ENCODE assay signal across 26 cellular contexts in genomic region chr11:70633610-70634009, GRCh38.
DNase-seq lines count a peak whose midpoint lies in the region; FAIRE-seq and TF ChIP-seq lines count a peak whose summit lies in the region.
"Had no signal": no experiment of that assay in that cellular context is flagged by ENCODE, and none has a peak within 500 bp of the region (broad histone marks: within the 10 kb centered on the region; RNA-seq: fewer than 3 reads in every experiment).

No MANE protein-coding gene starts in this region.

- H2AK5ac ChIP-seq in H1 (ENCODE audit: low read depth, low read length) = no peak overlapping the region
- H2AK5ac ChIP-seq in mesenchymal stem cell (ENCODE audit: low read length, severe bottlenecking) = no peak overlapping the region

- H3K27me3 Mint-ChIP-seq in activated CD4-positive, alpha-beta T cell treated with anti-CD3 and anti-CD28 coated beads, Interleukin-2, amount 10 ng/mL, durations not matched to agents 7 days and 5 days = no peaks in the 10 kb centered on the region

- no peaks in the 10 kb centered on the region for H3K9me3 Mint-ChIP-seq in activated CD4-positive, alpha-beta T cell treated with anti-CD3 and anti-CD28 coated beads, Interleukin-2, amount 10 ng/mL, durations not matched to agents 7 days and 5 days
- H3K9me3 Mint-ChIP-seq: CD14-positive monocyte; CD4-positive, alpha-beta T cell; CD8-positive, alpha-beta memory T cell; GM23338 had no signal

- no peaks in the 10 kb centered on the region for H3K27me3 ChIP-seq in H1 (replicated peaks in 1 of 4; ENCODE audit: control insufficient read depth in 3 of 4, extremely low read depth in 1 of 4, insufficient read depth in 3 of 4, low read length in 3 of 4)
- H3K27me3 ChIP-seq in mesenchymal stem cell (ENCODE audit: control insufficient read depth in 1 of 2, insufficient read depth in 1 of 2, low read length in 2 of 2) = peaks cover 0 to 8% of the 10 kb centered on the region in 2 experiments
- H3K27me3 ChIP-seq: BE2C; BLaER1 treated with 17β-estradiol and CSF1 and Interleukin-3, amounts not matched to agents 10 nM and 100 nM had no signal

- H3K56ac ChIP-seq in H1 (replicated peaks; ENCODE audit: insufficient read length, low read depth, low read length) = no peak overlapping the region

- no peak for TF ChIP-seq CTCF in H1 (IDR thresholded peaks at IDR 0.05; ENCODE audit: control extremely low read depth in 1 of 3, insufficient read depth in 1 of 3, low read depth in 1 of 3, low read length in 3 of 3)

- H3K18ac ChIP-seq in H1 (ENCODE audit: extremely low read depth, low read length) (no peak overlapping the region), mesenchymal stem cell (ENCODE audit: low read depth in 1 of 2, low read length in 2 of 2) (no peak overlapping the region)

- FAIRE-seq in H1 (lab: Jason Lieb, UNC) = no peak
- FAIRE-seq: A549, D721Med, GM12878, H54 had no signal

- H3K4me3 Mint-ChIP-seq in activated CD4-positive, alpha-beta T cell treated with anti-CD3 and anti-CD28 coated beads, Interleukin-2, amount 10 ng/mL, durations not matched to agents 7 days and 5 days = no peak overlapping the region
- H3K4me3 Mint-ChIP-seq: CD14-positive monocyte; CD4-positive, alpha-beta T cell; GM23338; HFFc6 had no signal

- TF ChIP-seq EP300 in H1 (IDR thresholded peaks at IDR 0.05; ENCODE audit: borderline replicate concordance in 1 of 2, low read depth in 2 of 2, low read length in 2 of 2) = no peak

- H3K4ac ChIP-seq in H1 (replicated peaks; ENCODE audit: insufficient read length, low read depth, low read length) = no peak overlapping the region
- no peak overlapping the region for H3K4ac ChIP-seq in mesenchymal stem cell (ENCODE audit: low read depth in 1 of 2, low read length in 2 of 2)

- POLR2A ChIA-PET in H1 (lab: Charles Lee; ENCODE audit: partially characterized antibody) = interaction anchor here (0.9 to 1.1 kb wide), 3 partner anchors 72 to 90 kb away, joined by 3 to 4 read pairs (median 3); no protein-coding TSS in a partner anchor
- POLR2A ChIA-PET in activated CD4-positive, alpha-beta T cell treated with anti-CD3 and anti-CD28 coated beads, Interleukin-2, amount 10 ng/mL, durations not matched to agents 7 days and 5 days (lab: Charles Lee) = no interaction called here

- H3K9me3 ChIP-seq in H1 (ENCODE audit: insufficient read depth in 2 of 2, low read depth in 1 of 2, low read length in 1 of 2) = peaks cover 0 to 3% of the 10 kb centered on the region in 2 experiments; a peak in 1 of 4 replicates
- no peaks in the 10 kb centered on the region for H3K9me3 ChIP-seq in mesenchymal stem cell (ENCODE audit: control insufficient read depth, low read length)
- H3K9me3 ChIP-seq: A549; BE2C; BLaER1 treated with 17β-estradiol and CSF1 and Interleukin-3, amounts not matched to agents 10 nM and 100 nM; HAP-1 had no signal

- TF ChIP-seq POLR2A in H1 (IDR thresholded peaks at IDR 0.05; ENCODE audit: control extremely low read depth in 1 of 2, low read depth in 2 of 2, low read length in 2 of 2) = no peak

- no peaks in the 10 kb centered on the region for H3K36me3 Mint-ChIP-seq in activated CD4-positive, alpha-beta T cell treated with anti-CD3 and anti-CD28 coated beads, Interleukin-2, amount 10 ng/mL, durations not matched to agents 7 days and 5 days (ENCODE audit: low read depth)
- H3K36me3 Mint-ChIP-seq: CD14-positive monocyte; CD8-positive, alpha-beta memory T cell had no signal

- no peak overlapping the region for H3K23ac ChIP-seq in H1 (ENCODE audit: insufficient read length)
- no peak overlapping the region for H3K23ac ChIP-seq in mesenchymal stem cell (ENCODE audit: low read length in 2 of 2)

- H4K20me1 ChIP-seq in H1 (replicated peaks in 1 of 2; ENCODE audit: control insufficient read depth in 1 of 2, insufficient read depth in 2 of 2, low read length in 2 of 2) = peaks cover 3 to 20% of the 10 kb centered on the region in 2 experiments

- H3K27ac Mint-ChIP-seq in activated CD4-positive, alpha-beta T cell treated with anti-CD3 and anti-CD28 coated beads, Interleukin-2, amount 10 ng/mL, durations not matched to agents 7 days and 5 days = no peak overlapping the region
- H3K27ac Mint-ChIP-seq: CD14-positive monocyte; CD4-positive, alpha-beta T cell; CD8-positive, alpha-beta memory T cell; GM23338; HFFc6 had no signal

- 0 out of 2 replicates have a peak overlapping the region, but pooled peaks have one; percentile 43 for H4K8ac ChIP-seq in H1 (ENCODE audit: extremely low read depth, insufficient read depth, low read length)
- no peak overlapping the region for H4K8ac ChIP-seq in mesenchymal stem cell (ENCODE audit: low read length)

- H3K79me1 ChIP-seq in H1 (ENCODE audit: low read depth, low read length) (peaks cover 14% of the 10 kb centered on the region), mesenchymal stem cell (replicated peaks; ENCODE audit: low read length, poor library complexity, severe bottlenecking) (peaks cover 2% of the 10 kb centered on the region)

- no peak overlapping the region for H2BK20ac ChIP-seq in H1 (ENCODE audit: low read length)

- H3K9ac ChIP-seq in H1 (replicated peaks in 1 of 4; ENCODE audit: extremely low read depth in 1 of 4, low read depth in 3 of 4, low read length in 3 of 4) (no peak overlapping the region), mesenchymal stem cell (ENCODE audit: low read length) (no peak overlapping the region)
- H3K9ac ChIP-seq: BLaER1 treated with 17β-estradiol and CSF1 and Interleukin-3, amounts not matched to agents 10 nM and 100 nM had no signal

- WGBS in H1 (ENCODE audit: extremely low coverage in 1 of 2, insufficient coverage in 1 of 2, insufficient read length in 1 of 2, insufficient replicate concordance in 2 of 2, low coverage in 1 of 2, low lambda C conversion rate in 2 of 2, missing lambda C conversion rate in 1 of 2), 2 experiments = 85% methylated on average over 7 of the region's 7 CpGs; no CpG with 5 or more reads in 1 of the 2 experiments
- 83% methylated on average over 7 of the region's 7 CpGs for whole genome bisulfite sequencing in mesenchymal stem cell

- no peak overlapping the region for H2BK15ac ChIP-seq in H1 (ENCODE audit: low read length)
- H2BK15ac ChIP-seq in mesenchymal stem cell (ENCODE audit: low read depth, poor library complexity, severe bottlenecking) = no peak overlapping the region

- H3K4me1 ChIP-seq in H1 (replicated peaks in 1 of 4; ENCODE audit: control insufficient read depth in 3 of 4, insufficient read depth in 4 of 4, low read length in 3 of 4) (peaks cover 4 to 21% (median 14%) of the 10 kb centered on the region in 4 experiments), mesenchymal stem cell (ENCODE audit: control insufficient read depth, insufficient read depth, low read depth, low read length) (peaks cover 2% of the 10 kb centered on the region)
- H3K4me1 ChIP-seq: A549, HAP-1 had no signal

- CTCF ChIA-PET in H1 (lab: Charles Lee; ENCODE audit: partially characterized antibody) = interaction anchor here (0.6 kb wide), 1 partner anchor 25 kb away, joined by 3 read pairs; no protein-coding TSS in a partner anchor
- CTCF ChIA-PET in activated CD4-positive, alpha-beta T cell treated with anti-CD3 and anti-CD28 coated beads, Interleukin-2, amount 10 ng/mL, durations not matched to agents 7 days and 5 days (lab: Charles Lee) = no interaction called here

- H3K79me2 ChIP-seq in H1 (ENCODE audit: control insufficient read depth in 1 of 2, insufficient read depth in 2 of 2, low read length in 2 of 2) = peaks cover 4 to 17% of the 10 kb centered on the region in 2 experiments; a peak in 2 of 4 replicates

- H2BK120ac ChIP-seq in H1 (replicated peaks; ENCODE audit: low read depth, low read length) = no peak overlapping the region
- no peak overlapping the region for H2BK120ac ChIP-seq in mesenchymal stem cell (ENCODE audit: low read depth, low read length)

- H4K91ac ChIP-seq in H1 (replicated peaks; ENCODE audit: insufficient read length, low read length) = peak overlapping the region; percentile 18
- H4K91ac ChIP-seq in mesenchymal stem cell (ENCODE audit: low read length) = no peak overlapping the region

- H2BK12ac ChIP-seq in H1 (ENCODE audit: low read depth, low read length) = no peak overlapping the region
- H2BK12ac ChIP-seq in mesenchymal stem cell (ENCODE audit: low read length in 2 of 2) = no peak overlapping the region

- H3K4me2 ChIP-seq in H1 (ENCODE audit: insufficient read depth in 1 of 2, low read depth in 2 of 2, low read length in 2 of 2) (no peak overlapping the region), mesenchymal stem cell (ENCODE audit: low read length, poor library complexity, severe bottlenecking) (no peak overlapping the region)
- H3K4me2 ChIP-seq: A549; BLaER1 treated with 17β-estradiol and CSF1 and Interleukin-3, amounts not matched to agents 10 nM and 100 nM; GM23338 had no signal

- DNase-seq in NCI-H2107 treated with DMSO at 0.1 percent for 48 hours (lab: John Stamatoyannopoulos, UW; ENCODE audit: unreplicated experiment) (peak; percentile 18), NCI-H2107 (lab: John Stamatoyannopoulos, UW) (no peak), NCI-H345 treated with DMSO at 0.1 percent for 48 hours (lab: John Stamatoyannopoulos, UW; ENCODE audit: unreplicated experiment) (peak; percentile 36), H1 (ENCODE audit: low read depth in 1 of 2, low spot score in 2 of 2) (no peak), NCI-H2171 treated with DMSO at 0.1 percent for 48 hours (lab: John Stamatoyannopoulos, UW) (no peak), mesenchymal stem cell (no peak)
- no peak for DNase-seq in activated CD4-positive, alpha-beta T cell treated with anti-CD3 and anti-CD28 coated beads, Interleukin-2, amount 10 ng/mL, durations not matched to agents 7 days and 5 days
- DNase-seq: 8988T; ACHN; AML-193; BE2C; CD4-positive, alpha-beta T cell; CD8-positive, alpha-beta memory T cell; DMS 273 treated with DMSO at 0.1 percent for 48 hours; DMS79; EL; GDM1; HFFc6 had no signal

- peak overlapping the region; percentile 49 for H2BK5ac ChIP-seq in H1 (ENCODE audit: low read depth, low read length)
- H2BK5ac ChIP-seq in mesenchymal stem cell (ENCODE audit: low read depth, low read length, poor library complexity, severe bottlenecking) = no peak overlapping the region

- H3K36me3 ChIP-seq in H1 (ENCODE audit: control insufficient read depth in 2 of 4, insufficient read depth in 4 of 4, low read length in 3 of 4) (no peaks in the 10 kb centered on the region; a peak in 1 of 8 replicates), mesenchymal stem cell (ENCODE audit: control insufficient read depth in 1 of 2, insufficient read depth in 2 of 2, low read depth in 1 of 2, low read length in 2 of 2) (peaks cover 0 to 5% of the 10 kb centered on the region in 2 experiments)
- H3K36me3 ChIP-seq: BE2C; BLaER1 treated with 17β-estradiol and CSF1 and Interleukin-3, amounts not matched to agents 10 nM and 100 nM; HAP-1 had no signal

- TF ChIP-seq RAD21 in H1 (IDR thresholded peaks at IDR 0.05 in 1 of 2, conservative IDR thresholded peaks at IDR 0.05 in 1 of 2; ENCODE audit: low read depth in 2 of 2, low read length in 2 of 2) = no peak

- H3K27ac ChIP-seq in H1 (ENCODE audit: low read depth, low read length) (no peak overlapping the region), mesenchymal stem cell (ENCODE audit: low read length, poor library complexity, severe bottlenecking) (no peak overlapping the region)
- H3K27ac ChIP-seq: A549; BLaER1 treated with 17β-estradiol and CSF1 and Interleukin-3, amounts not matched to agents 10 nM and 100 nM had no signal

- no peak overlapping the region for H4K5ac ChIP-seq in H1 (ENCODE audit: insufficient read length, low read depth, low read length)

- no peak overlapping the region for H2AFZ ChIP-seq in H1 (ENCODE audit: low read length)
- no peak overlapping the region for H2AFZ ChIP-seq in mesenchymal stem cell (ENCODE audit: low read depth, low read length)
- H2AFZ ChIP-seq: GM23338 had no signal

- H3K4me3 ChIP-seq in H1 (ENCODE audit: extremely low read depth in 1 of 4, insufficient read depth in 2 of 4, low read depth in 3 of 4, low read length in 4 of 4) = no peak overlapping the region
- H3K4me3 ChIP-seq in mesenchymal stem cell (ENCODE audit: insufficient read depth in 1 of 2, low read depth in 1 of 2, low read length in 2 of 2) = no peak overlapping the region
- H3K4me3 ChIP-seq: A549; BLaER1 treated with 17β-estradiol and CSF1 and Interleukin-3, amounts not matched to agents 10 nM and 100 nM; GM12878; GM23338; HAP-1 had no signal

- H3K23me2 ChIP-seq in H1 (ENCODE audit: low read depth, low read length) = no peaks in the 10 kb centered on the region; the same call in 1 of the 2 replicates

- H3K14ac ChIP-seq in H1 (ENCODE audit: insufficient read length) = no peak overlapping the region
- no peak overlapping the region for H3K14ac ChIP-seq in mesenchymal stem cell (ENCODE audit: low read length in 2 of 2)

- peaks cover 2% of the 10 kb centered on the region for H3K4me1 Mint-ChIP-seq in activated CD4-positive, alpha-beta T cell treated with anti-CD3 and anti-CD28 coated beads, Interleukin-2, amount 10 ng/mL, durations not matched to agents 7 days and 5 days
- H3K4me1 Mint-ChIP-seq: CD8-positive, alpha-beta memory T cell had no signal

Comparison
In these comparisons a context has a peak if more than half of its experiments do, and no peak if none do; other contexts are left out.
1. DNase-seq: peak in NCI-H2107 treated with DMSO at 0.1 percent for 48 hours (single experiment) and NCI-H345 treated with DMSO at 0.1 percent for 48 hours (single experiment); none in NCI-H2107 (single experiment), H1 (0 of 2), NCI-H2171 treated with DMSO at 0.1 percent for 48 hours (single experiment), activated CD4-positive, alpha-beta T cell treated with anti-CD3 and anti-CD28 coated beads, Interleukin-2, amount 10 ng/mL, durations not matched to agents 7 days and 5 days (single experiment) and mesenchymal stem cell (single experiment).